In genomic region chr3:185717627-185718330, GRCh38 we compare ENCODE assay signal across 14 cellular contexts.
DNase-seq lines count a peak whose midpoint lies in the region; ATAC-seq and TF ChIP-seq lines count a peak whose summit lies in the region.
"Had no signal": no experiment of that assay in that cellular context is flagged by ENCODE, and none has a peak within 500 bp of the region (broad histone marks: within the 10 kb centered on the region; RNA-seq: fewer than 3 reads in every experiment).

No MANE protein-coding gene starts in this region.

- no peaks in the 10 kb centered on the region for H3K9me3 ChIP-seq in WERI-Rb-1 (ENCODE audit: severe bottlenecking)
- H3K9me3 ChIP-seq: adrenal gland, transverse colon had no signal

- peaks cover 6% of the 10 kb centered on the region for H3K36me3 Mint-ChIP-seq in osteocyte (ENCODE audit: unreplicated experiment)

- in situ Hi-C loops in G401 (cut with HindIII; ENCODE audit: low sequenced_read_pairs): no loop called here

- H3K36me3 ChIP-seq in WERI-Rb-1: no peaks in the 10 kb centered on the region; the same call in 1 of the 2 replicates
- H3K36me3 ChIP-seq: adrenal gland, transverse colon had no signal

- H3K9me3 Mint-ChIP-seq in osteocyte (ENCODE audit: unreplicated experiment): no peaks in the 10 kb centered on the region
- H3K9me3 Mint-ChIP-seq: activated T-cell treated with anti-CD3 and anti-CD28 coated beads, Interleukin-2, amount 50 U/mL, for 4 hours had no signal

- TF ChIP-seq CTCF in WERI-Rb-1 (IDR thresholded peaks at IDR 0.05; ENCODE audit: low read depth, low read length): no peak
- TF ChIP-seq CTCF in osteocyte (IDR thresholded peaks at IDR 0.05): no peak

- peak overlapping the region; percentile 90 for H3K27ac Mint-ChIP-seq in osteocyte (ENCODE audit: unreplicated experiment)

- no peaks in the 10 kb centered on the region for H3K27me3 ChIP-seq in WERI-Rb-1 (ENCODE audit: insufficient read depth, low read depth, severe bottlenecking)
- H3K27me3 ChIP-seq: adrenal gland, transverse colon had no signal

- ATAC-seq in esophagus mucosa (peak; percentile 73), Right ventricle myocardium inferior (no peak)
- no peak for ATAC-seq in activated CD4-positive, CD25-positive, alpha-beta regulatory T cell treated with anti-CD3 and anti-CD28 coated beads, Interleukin-2, amount 50 U/mL, for 24 hours
- ATAC-seq: activated T-cell treated with anti-CD3 and anti-CD28 coated beads, Interleukin-2, amount 50 U/mL, for 4 hours had no signal

- intact Hi-C loops in Right ventricle myocardium inferior (cut with DNase I): no loop called here

- H3K4me1 Mint-ChIP-seq in osteocyte (ENCODE audit: unreplicated experiment): peaks cover 51% of the 10 kb centered on the region

- H3K4me3 Mint-ChIP-seq in osteocyte (ENCODE audit: unreplicated experiment): no peak overlapping the region
- H3K4me3 Mint-ChIP-seq: activated T-cell treated with anti-CD3 and anti-CD28 coated beads, Interleukin-2, amount 50 U/mL, for 4 hours had no signal

- no peaks in the 10 kb centered on the region for H3K27me3 Mint-ChIP-seq in osteocyte (ENCODE audit: unreplicated experiment)

- DNase-seq in G401 (ENCODE audit: low spot score) (peak; percentile 40), WERI-Rb-1 (no peak), osteocyte (ENCODE audit: extremely low spot score, unreplicated experiment) (no peak), NCI-H146 (lab: John Stamatoyannopoulos, UW) (no peak), Right ventricle myocardium inferior (ENCODE audit: missing footprints) (no peak), caudate nucleus (lab: John Stamatoyannopoulos, UW) (no peak)
- DNase-seq: activated CD4-positive, alpha-beta T cell treated with anti-CD3 and anti-CD28 coated beads for 4 hours; activated T-cell treated with anti-CD3 and anti-CD28 coated beads, Interleukin-2, amount 50 U/mL, for 4 hours; NCI-H1436 treated with DMSO at 0.1 percent for 48 hours; NCI-H510A treated with DMSO at 0.1 percent for 48 hours; transverse colon had no signal

- H3K4me3 ChIP-seq in WERI-Rb-1 (ENCODE audit: low read depth, low read length): no peak overlapping the region
- H3K4me3 ChIP-seq: adrenal gland, transverse colon had no signal

- peak overlapping the region; percentile 67 for H3K27ac ChIP-seq in WERI-Rb-1
- no peak overlapping the region for H3K27ac ChIP-seq in caudate nucleus (ENCODE audit: low read depth, low read length)
